Comparison of ENCODE assay signal across 10 cellular contexts in the genomic region with DNA sequence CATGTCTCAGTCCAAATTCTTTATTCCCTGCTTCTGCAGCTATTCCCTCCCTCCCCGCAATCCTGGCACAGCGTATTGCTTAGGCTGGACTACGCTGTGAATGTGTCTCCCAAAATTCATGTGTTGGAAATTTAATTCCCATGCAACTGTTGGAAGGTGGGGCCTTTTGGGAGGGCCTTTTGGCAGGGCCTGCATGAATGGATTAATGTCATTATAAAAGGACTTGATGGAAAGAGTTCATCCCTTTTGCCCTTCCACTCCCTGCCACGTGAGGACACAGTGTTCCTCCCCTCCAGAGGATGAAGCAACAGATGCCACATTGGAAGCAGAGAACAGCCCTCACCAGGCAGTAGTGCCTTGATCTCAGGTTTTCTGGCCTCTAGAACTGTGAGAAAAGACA. TPM values are rescaled to one million over a fixed set of nuclear protein-coding genes. Genes with fewer than 3 reads are reported as not detected.
DNase-seq lines count a peak whose midpoint lies in the region; ATAC-seq and TF ChIP-seq lines count a peak whose summit lies in the region.
"Had no signal": no experiment of that assay in that cellular context is flagged by ENCODE, and none has a peak within 500 bp of the region (broad histone marks: within the 10 kb centered on the region; RNA-seq: fewer than 3 reads in every experiment).

No MANE protein-coding gene starts in this region.

- H3K4me2 ChIP-seq in HCT116 (ENCODE audit: low read length) (peak overlapping the region; percentile 73), hepatocyte (peak overlapping the region; percentile 70)

- CTCF ChIA-PET in HCT116 (lab: Charles Lee): interaction anchor here (1.2 to 2.5 kb wide), 3 partner anchors 24 to 456 kb away, joined by 3 to 10 read pairs (median 3); no protein-coding TSS in a partner anchor

- POLR2A ChIA-PET in HCT116 (lab: Charles Lee): no interaction called here

- no peak for TF ChIP-seq RAD21 in HCT116 (IDR thresholded peaks at IDR 0.05; ENCODE audit: low read depth)

- H2AFZ ChIP-seq in HCT116 (ENCODE audit: low read depth, low read length, poor library complexity, severe bottlenecking): peak overlapping the region; percentile 97
- peak overlapping the region; percentile 8 for H2AFZ ChIP-seq in hepatocyte

- no peaks in the 10 kb centered on the region for H3K79me2 ChIP-seq in HCT116 (ENCODE audit: insufficient read depth, low read length)
- no peaks in the 10 kb centered on the region for H3K79me2 ChIP-seq in hepatocyte

- WGBS in body of pancreas, 2 donors: 75 to 78% methylated on average over 4 of the region's 4 CpGs
- WGBS in hepatocyte (ENCODE audit: low lambda C conversion rate, missing lambda C conversion rate): 89% methylated on average over 4 of the region's 4 CpGs
- 73 to 80% (median 77%) methylated on average over 4 of the region's 4 CpGs for WGBS in stomach, 5 donors

- H3K4me3 ChIP-seq in HCT116 (replicated peaks in 1 of 2; ENCODE audit: low read depth in 1 of 2, low read length in 2 of 2): no peak overlapping the region
- no peak overlapping the region for H3K4me3 ChIP-seq in body of pancreas
- H3K4me3 ChIP-seq in hepatocyte: no peak overlapping the region
- no peak overlapping the region for H3K4me3 ChIP-seq in stomach
- H3K4me3 ChIP-seq: HAP-1 had no signal

- peaks cover 0 to 14% of the 10 kb centered on the region in 2 experiments; a peak in 3 of 4 replicates for H3K4me1 ChIP-seq in HCT116 (ENCODE audit: control insufficient read depth in 1 of 2, insufficient read depth in 2 of 2, low read length in 2 of 2)
- peaks cover 7% of the 10 kb centered on the region for H3K4me1 ChIP-seq in body of pancreas
- H3K4me1 ChIP-seq in hepatocyte (ENCODE audit: insufficient read depth): no peaks in the 10 kb centered on the region
- peaks cover 4 to 10% (median 9%) of the 10 kb centered on the region in 4 donors for H3K4me1 ChIP-seq in stomach
- H3K4me1 ChIP-seq: HAP-1 had no signal

- TF ChIP-seq POLR2A in HCT116 (IDR thresholded peaks at IDR 0.05; ENCODE audit: borderline replicate concordance, extremely low read depth, insufficient read depth, insufficient read length) (no peak), body of pancreas (IDR thresholded peaks at IDR 0.05) (no peak), stomach (IDR thresholded peaks at IDR 0.05) (no peak)

- no peak for TF ChIP-seq EP300 in stomach (IDR thresholded peaks at IDR 0.05)

- DNase-seq in HCT116 (ENCODE audit: low read depth, low spot score): no peak
- DNase-seq in body of pancreas: peak in 1 of 4 donors; percentile 19
- DNase-seq in hepatocyte (ENCODE audit: low spot score): no peak
- DNase-seq in stomach: no peak
- DNase-seq in cortex of kidney (lab: John Stamatoyannopoulos, UW): no peak
- no peak for DNase-seq in hypothalamus (lab: John Stamatoyannopoulos, UW)

- TF ChIP-seq CTCF in HCT116 (IDR thresholded peaks at IDR 0.05 in 2 of 3, conservative IDR thresholded peaks at IDR 0.05 in 1 of 3; ENCODE audit: borderline replicate concordance in 1 of 3, insufficient read depth in 1 of 3, low read depth in 2 of 3, low read length in 2 of 3): no peak
- no peak for TF ChIP-seq CTCF in body of pancreas (IDR thresholded peaks at IDR 0.05)
- TF ChIP-seq CTCF in hepatocyte (IDR thresholded peaks at IDR 0.05; ENCODE audit: poor library complexity): no peak
- no peak for TF ChIP-seq CTCF in stomach (IDR thresholded peaks at IDR 0.05)

- RAD21 ChIA-PET in HCT116 (lab: Charles Lee; ENCODE audit: low non-redundant PET in 1 of 2, low total read pairs in 2 of 2, uncharacterized antibody in 2 of 2, unreplicated experiment in 2 of 2): no interaction called here

- no peaks in the 10 kb centered on the region for H3K36me3 ChIP-seq in HCT116 (ENCODE audit: control insufficient read depth in 1 of 2, insufficient read depth in 2 of 2, low read length in 2 of 2)
- H3K36me3 ChIP-seq in body of pancreas (replicated peaks in 1 of 2; ENCODE audit: insufficient read depth in 1 of 2, low read depth in 2 of 2): no peaks in the 10 kb centered on the region
- no peaks in the 10 kb centered on the region for H3K36me3 ChIP-seq in hepatocyte (replicated peaks; ENCODE audit: insufficient read depth, low read depth)
- H3K36me3 ChIP-seq in stomach: no peaks in the 10 kb centered on the region
- H3K36me3 ChIP-seq: HAP-1 had no signal

- no peak overlapping the region for H3K9ac ChIP-seq in HCT116 (ENCODE audit: low read length)

- H3K9me2 ChIP-seq in HCT116 (ENCODE audit: insufficient read depth) (no peaks in the 10 kb centered on the region), hepatocyte (replicated peaks; ENCODE audit: insufficient read depth) (no peaks in the 10 kb centered on the region)

- H3K9me3 ChIP-seq in HCT116 (ENCODE audit: control insufficient read depth in 1 of 2, insufficient read depth in 1 of 2, low read depth in 1 of 2, low read length in 2 of 2) (no peaks in the 10 kb centered on the region), body of pancreas (no peaks in the 10 kb centered on the region), hepatocyte (ENCODE audit: low read depth) (no peaks in the 10 kb centered on the region), stomach (no peaks in the 10 kb centered on the region)

- no peak overlapping the region for H3K27ac ChIP-seq in HCT116 (ENCODE audit: low read depth, low read length)
- H3K27ac ChIP-seq in body of pancreas: peak overlapping the region in 1 of 4 donors; percentile 28
- peak overlapping the region; percentile 61 for H3K27ac ChIP-seq in hepatocyte
- peak overlapping the region in 4 of 5 donors; percentile 55 to 68 (median 62) for H3K27ac ChIP-seq in stomach
- H3K27ac ChIP-seq: C4-2B had no signal

- intact Hi-C loops in HCT116 (cut with micrococcal nuclease) (loop anchor here (2.0 to 5.0 kb wide), 2 partner anchors 127 to 553 kb away; no protein-coding TSS in a partner anchor), body of pancreas (cut with DNase I) (no loop called here), stomach (cut with DNase I; ENCODE audit: low total_unique reads) (loop anchor here (10.0 kb wide), 1 partner anchor 171 kb away; no protein-coding TSS in a partner anchor)

- H3K27me3 ChIP-seq in HCT116 (ENCODE audit: insufficient read depth, low read length): no peaks in the 10 kb centered on the region
- H3K27me3 ChIP-seq in body of pancreas: no peaks in the 10 kb centered on the region
- no peaks in the 10 kb centered on the region for H3K27me3 ChIP-seq in hepatocyte
- H3K27me3 ChIP-seq in stomach: peaks cover 0 to 5% (median 4%) of the 10 kb centered on the region in 3 donors

- no TSS peak for BruUV-seq in HCT116 (replicated peaks; lab: Mats Ljungman, UMichigan)

- ATAC-seq in HCT116 (no peak), body of pancreas (peak; percentile 40), GM21576 (IDR thresholded peaks at IDR 0.05; ENCODE audit: unreplicated experiment) (no peak), GM21619 (IDR thresholded peaks at IDR 0.05; ENCODE audit: unreplicated experiment) (no peak)

- H4K20me1 ChIP-seq in HCT116 (ENCODE audit: insufficient read depth) (no peaks in the 10 kb centered on the region), hepatocyte (ENCODE audit: insufficient read depth, poor library complexity, severe bottlenecking) (no peaks in the 10 kb centered on the region)

TF ChIP-seq in HCT116, 20 proteins besides CTCF, POLR2A, EP300 and RAD21 (continues in another document):
- TF ChIP-seq TCF7L2 (IDR thresholded peaks at IDR 0.05; ENCODE audit: borderline replicate concordance, extremely low read depth, insufficient read depth, insufficient read length) (no peak), CBX3 (IDR thresholded peaks at IDR 0.05; ENCODE audit: low read depth) (no peak), EZH2 (IDR thresholded peaks at IDR 0.05) (no peak), ELF1 (IDR thresholded peaks at IDR 0.05; ENCODE audit: borderline replicate concordance, low read depth) (no peak), FOSL1 (IDR thresholded peaks at IDR 0.05; ENCODE audit: low read depth) (no peak), CEBPB (IDR thresholded peaks at IDR 0.05; ENCODE audit: low read depth) (no peak), SIN3A (IDR thresholded peaks at IDR 0.05; ENCODE audit: low read depth) (no peak)
- TF ChIP-seq, protein P1, sequence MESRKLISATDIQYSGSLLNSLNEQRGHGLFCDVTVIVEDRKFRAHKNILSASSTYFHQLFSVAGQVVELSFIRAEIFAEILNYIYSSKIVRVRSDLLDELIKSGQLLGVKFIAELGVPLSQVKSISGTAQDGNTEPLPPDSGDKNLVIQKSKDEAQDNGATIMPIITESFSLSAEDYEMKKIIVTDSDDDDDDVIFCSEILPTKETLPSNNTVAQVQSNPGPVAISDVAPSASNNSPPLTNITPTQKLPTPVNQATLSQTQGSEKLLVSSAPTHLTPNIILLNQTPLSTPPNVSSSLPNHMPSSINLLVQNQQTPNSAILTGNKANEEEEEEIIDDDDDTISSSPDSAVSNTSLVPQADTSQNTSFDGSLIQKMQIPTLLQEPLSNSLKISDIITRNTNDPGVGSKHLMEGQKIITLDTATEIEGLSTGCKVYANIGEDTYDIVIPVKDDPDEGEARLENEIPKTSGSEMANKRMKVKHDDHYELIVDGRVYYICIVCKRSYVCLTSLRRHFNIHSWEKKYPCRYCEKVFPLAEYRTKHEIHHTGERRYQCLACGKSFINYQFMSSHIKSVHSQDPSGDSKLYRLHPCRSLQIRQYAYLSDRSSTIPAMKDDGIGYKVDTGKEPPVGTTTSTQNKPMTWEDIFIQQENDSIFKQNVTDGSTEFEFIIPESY (IDR thresholded peaks at IDR 0.05; ENCODE audit: extremely low read depth, insufficient replicate concordance, low read length): no peak
- TF ChIP-seq, protein P2, sequence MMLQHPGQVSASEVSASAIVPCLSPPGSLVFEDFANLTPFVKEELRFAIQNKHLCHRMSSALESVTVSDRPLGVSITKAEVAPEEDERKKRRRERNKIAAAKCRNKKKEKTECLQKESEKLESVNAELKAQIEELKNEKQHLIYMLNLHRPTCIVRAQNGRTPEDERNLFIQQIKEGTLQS (IDR thresholded peaks at IDR 0.05): no peak

RNA-seq across cellular contexts. Expression of a gene that starts 20.4 kb away (rescaled TPM):
- total RNA-seq in HCT116 (2021; ENCODE audit: unreplicated experiment): 0.81 TPM
- polyA plus RNA-seq in HCT116 (2012): 0.32 and 0.51 TPM in 2 replicates
- 10 to 100 TPM; 10.6 to 48.1 TPM for total RNA-seq in body of pancreas
- 3.6 and 5.0 TPM in 2 replicates for total RNA-seq in hepatocyte
- 2.7 and 4.9 TPM in 2 replicates for polyA plus RNA-seq in hepatocyte
- total RNA-seq in stomach: 10 to 100 TPM; 11.0 to 45.5 (median 14.3) TPM
- polyA plus RNA-seq in stomach: 10 to 100 TPM in 1 of 3 donors, 1 to 10 TPM in 2; 7.3 to 22.3 (median 8.4) TPM

RNA-seq across cellular contexts. Expression of a gene that starts 51.8 kb away (rescaled TPM):
- total RNA-seq in HCT116 (2021; ENCODE audit: unreplicated experiment) (1.2 TPM), body of pancreas (1 to 10 TPM; 1.3 to 6.0 TPM), hepatocyte (1.8 and 4.3 TPM in 2 replicates), stomach (10 to 100 TPM in 1 of 5 donors, 1 to 10 TPM in 1, not detected in 3; 3.1 to 41.0 TPM)
- polyA plus RNA-seq in HCT116 (2012): 1.8 and 2.2 TPM in 2 replicates
- polyA plus RNA-seq in hepatocyte (3.4 and 5.7 TPM in 2 replicates), stomach (10 to 100 TPM in 2 of 3 donors, 1 to 10 TPM in 1; 10.0 to 25.8 (median 23.9) TPM)

RNA-seq across cellular contexts. Expression of a gene that starts 54.3 kb away (rescaled TPM):
- total RNA-seq in HCT116 (2021; ENCODE audit: unreplicated experiment): 79.0 TPM
- polyA plus RNA-seq in HCT116 (2012): 64.4 and 66.7 TPM in 2 replicates
- 10 to 100 TPM; 28.8 to 31.3 TPM for total RNA-seq in body of pancreas
- 63.8 and 77.5 TPM in 2 replicates for total RNA-seq in hepatocyte
- 20.5 and 21.6 TPM in 2 replicates for polyA plus RNA-seq in hepatocyte
- total RNA-seq in stomach: 10 to 100 TPM; 23.5 to 50.3 (median 42.0) TPM
- 10 to 100 TPM; 26.5 to 31.4 (median 28.0) TPM for polyA plus RNA-seq in stomach
